In the genomic region with DNA sequence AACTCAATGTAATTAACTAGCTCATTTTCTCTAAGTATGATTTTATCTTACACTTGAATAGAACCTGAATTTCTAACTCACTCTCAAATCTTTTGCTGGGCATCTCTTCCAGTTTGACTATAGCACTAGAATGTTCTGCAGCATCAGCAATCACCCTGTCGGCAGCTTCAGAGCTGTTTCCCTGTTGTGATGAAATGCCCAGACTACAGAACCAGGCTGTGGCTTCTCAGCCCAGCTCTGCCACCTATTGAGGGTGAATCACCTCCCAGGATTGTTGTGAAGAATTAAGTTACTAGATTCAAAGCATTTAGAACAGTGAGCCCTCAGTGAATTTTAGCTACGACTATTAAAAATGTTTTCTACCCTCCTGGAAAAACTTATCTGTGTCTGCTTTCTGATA, we compare ENCODE assay signal across 13 cellular contexts.
DNase-seq lines count a peak whose midpoint lies in the region; ATAC-seq and TF ChIP-seq lines count a peak whose summit lies in the region.
"Had no signal": no experiment of that assay in that cellular context is flagged by ENCODE, and none has a peak within 500 bp of the region (broad histone marks: within the 10 kb centered on the region; RNA-seq: fewer than 3 reads in every experiment).

No MANE protein-coding gene starts in this region.

- DNase-seq in AG08396 (ENCODE audit: low spot score): peak; percentile 62
- peak; percentile 19 for DNase-seq in HS-27A (ENCODE audit: low read depth)
- DNase-seq in astrocyte of the cerebellum (ENCODE audit: low read depth): peak; percentile 31
- peak; percentile 89 for DNase-seq in kidney tubule cell (ENCODE audit: low spot score)
- no peak for DNase-seq in NCI-H128 (lab: John Stamatoyannopoulos, UW; ENCODE audit: unreplicated experiment)
- DNase-seq: activated T-cell treated with anti-CD3 and anti-CD28 coated beads, Interleukin-2, amount 50 U/mL, for 48 hours; DMS79 treated with DMSO at 0.1 percent for 48 hours; NCI-H1436 treated with DMSO at 0.1 percent for 48 hours; thyroid gland had no signal

- in situ Hi-C loops in astrocyte of the cerebellum (cut with HindIII; ENCODE audit: low sequenced_read_pairs): no loop called here

- ATAC-seq in HG02852 (IDR thresholded peaks at IDR 0.05; ENCODE audit: unreplicated experiment): no peak
- ATAC-seq in HG03565 (IDR thresholded peaks at IDR 0.05; ENCODE audit: unreplicated experiment): no peak
- ATAC-seq in HG03442 (IDR thresholded peaks at IDR 0.05; ENCODE audit: unreplicated experiment): no peak

- no peak for TF ChIP-seq CTCF in astrocyte of the cerebellum (IDR thresholded peaks at IDR 0.05; ENCODE audit: low read depth, low read length, missing control alignments)

- no peak overlapping the region for H3K4me3 ChIP-seq in astrocyte of the cerebellum (ENCODE audit: low read depth, low read length)
- H3K4me3 ChIP-seq: lung, thyroid gland had no signal
